Comparison of ENCODE assay signal across 10 cellular contexts in genomic region chr4:25928320-25928955, GRCh38. TPM values are rescaled to one million over a fixed set of nuclear protein-coding genes. Genes with fewer than 3 reads are reported as not detected.
A peak's percentile ranks its signal among the peaks of the same experiment; 100 is the strongest.
DNase-seq lines count a peak whose midpoint lies in the region; ATAC-seq and TF ChIP-seq lines count a peak whose summit lies in the region.
"Had no signal": no experiment of that assay in that cellular context is flagged by ENCODE, and none has a peak within 500 bp of the region (broad histone marks: within the 10 kb centered on the region; RNA-seq: fewer than 3 reads in every experiment).

No MANE protein-coding gene starts in this region.

- no peaks in the 10 kb centered on the region for H3K9me3 ChIP-seq in T-helper 17 cell (ENCODE audit: control insufficient read depth, low read length, poor library complexity, severe bottlenecking)
- H3K9me3 ChIP-seq in lung (ENCODE audit: control insufficient read depth in 2 of 2, insufficient read depth in 1 of 2, low read length in 1 of 2) = peaks cover 0 to under 1% of the 10 kb centered on the region in 2 donors
- H3K9me3 ChIP-seq in upper lobe of right lung = no peaks in the 10 kb centered on the region

- H3K4me3 ChIP-seq in lung (no peak overlapping the region), upper lobe of right lung (peak overlapping the region; percentile 9)

- TF ChIP-seq CTCF in lung (IDR thresholded peaks at IDR 0.05; ENCODE audit: control extremely low read depth, extremely low read depth) (no peak), upper lobe of right lung (IDR thresholded peaks at IDR 0.05) (no peak)

- H3K27ac Mint-ChIP-seq in T-helper 17 cell = peak overlapping the region; percentile 37

- H3K27me3 ChIP-seq in lung (ENCODE audit: control insufficient read depth, insufficient read depth) (no peaks in the 10 kb centered on the region), upper lobe of right lung (no peaks in the 10 kb centered on the region)

- no peak for DNase-seq in Right ventricle myocardium superior
- no peak for DNase-seq in Right ventricle myocardium inferior (ENCODE audit: missing footprints)
- DNase-seq in T-helper 17 cell = no peak
- no peak for DNase-seq in lung (ENCODE audit: low spot score)
- DNase-seq in upper lobe of right lung = no peak
- no peak for DNase-seq in DMS 273 (lab: John Stamatoyannopoulos, UW; ENCODE audit: unreplicated experiment)
- no peak for DNase-seq in activated CD4-positive, alpha-beta T cell treated with anti-CD3 and anti-CD28 coated beads, Interleukin-2, amount 50 U/mL, for 1 hour
- DNase-seq in SHP77 treated with DMSO at 0.1 percent for 48 hours (lab: John Stamatoyannopoulos, UW) = no peak
- DNase-seq: GOT3, posterior cingulate gyrus had no signal

- peaks cover 2% of the 10 kb centered on the region for H3K36me3 Mint-ChIP-seq in T-helper 17 cell (ENCODE audit: low read depth)

- intact Hi-C loops in Right ventricle myocardium superior (cut with DNase I) = loop anchor here (10.0 kb wide), 1 partner anchor 56 kb away; no protein-coding TSS in a partner anchor
- intact Hi-C loops in Right ventricle myocardium inferior (cut with DNase I) = loop anchor here (10.0 kb wide), 1 partner anchor 486 kb away; no protein-coding TSS in a partner anchor
- intact Hi-C loops in upper lobe of right lung (cut with DNase I) = no loop called here

- H3K27ac ChIP-seq in lung (ENCODE audit: low read depth in 1 of 2, low read length in 1 of 2) (peak overlapping the region in 1 of 2 donors; percentile 88), upper lobe of right lung (peak overlapping the region; percentile 67)

- H3K4me3 Mint-ChIP-seq in T-helper 17 cell = no peak overlapping the region

- ATAC-seq in Right ventricle myocardium superior (ENCODE audit: poor library complexity) (peak; percentile 26), Right ventricle myocardium inferior (no peak), T-helper 17 cell (no peak), lung (ENCODE audit: insufficient read depth, low FRiP score) (peak; percentile 10), upper lobe of right lung (peak; percentile 15)

- H3K4me1 Mint-ChIP-seq in T-helper 17 cell = no peaks in the 10 kb centered on the region

- H3K27me3 Mint-ChIP-seq in T-helper 17 cell = no peaks in the 10 kb centered on the region

- H3K36me3 ChIP-seq in lung (ENCODE audit: control insufficient read depth in 2 of 2, insufficient read depth in 2 of 2, low read length in 2 of 2) (peaks cover 0 to 2% of the 10 kb centered on the region in 2 donors), upper lobe of right lung (no peaks in the 10 kb centered on the region)

- 52 to 59% methylated on average over 9 of the region's 9 CpGs for WGBS in lung, 2 donors

- peaks cover 2 to 13% of the 10 kb centered on the region in 2 donors for H3K4me1 ChIP-seq in lung (ENCODE audit: control insufficient read depth in 2 of 2, insufficient read depth in 2 of 2, low read length in 2 of 2)
- H3K4me1 ChIP-seq in upper lobe of right lung = peaks cover 14% of the 10 kb centered on the region

RNA-seq across cellular contexts. Expression of gene SMIM20, which starts 14.4 kb away (rescaled TPM):
- total RNA-seq in Right ventricle myocardium superior (40.1 TPM), Right ventricle myocardium inferior (41.5 TPM), T-helper 17 cell (10 to 100 TPM; 11.0 to 12.5 TPM), lung (10 to 100 TPM; 21.9 to 25.0 TPM), upper lobe of right lung (25.2 TPM)
- 10 to 100 TPM; 28.6 to 30.7 TPM for polyA plus RNA-seq in lung

Comparison
In these comparisons a context has a peak if more than half of its experiments do, and no peak if none do; other contexts are left out.
1. ATAC-seq: peak in Right ventricle myocardium superior (single experiment), lung (single experiment) and upper lobe of right lung (single experiment); none in Right ventricle myocardium inferior (single experiment) and T-helper 17 cell (single experiment).